ENCODE assay signal across 12 cellular contexts in genomic region chr11:34655335-34656008, GRCh38. TPM values are rescaled to one million over a fixed set of nuclear protein-coding genes. Genes with fewer than 3 reads are reported as not detected.
A peak's percentile ranks its signal among the peaks of the same experiment; 100 is the strongest.
DNase-seq lines count a peak whose midpoint lies in the region; ATAC-seq, FAIRE-seq and TF ChIP-seq lines count a peak whose summit lies in the region.
"Had no signal": no experiment of that assay in that cellular context is flagged by ENCODE, and none has a peak within 500 bp of the region (broad histone marks: within the 10 kb centered on the region; RNA-seq: fewer than 3 reads in every experiment).

No MANE protein-coding gene starts in this region.

- FAIRE-seq in GM12892 (lab: Jason Lieb, UNC), result no peak

- H3K36me3 ChIP-seq in adipocyte (ENCODE audit: control insufficient read depth, insufficient read depth, low read length, severe bottlenecking) (no peaks in the 10 kb centered on the region), SK-N-SH (replicated peaks in 1 of 2; ENCODE audit: control insufficient read depth in 1 of 2, insufficient read depth in 2 of 2, low read length in 1 of 2) (no peaks in the 10 kb centered on the region)

- H3K9me3 ChIP-seq in adipocyte (ENCODE audit: control insufficient read depth, low read length), result no peaks in the 10 kb centered on the region
- no peaks in the 10 kb centered on the region for H3K9me3 ChIP-seq in SK-N-SH

- no peaks in the 10 kb centered on the region for H3K79me2 ChIP-seq in SK-N-SH (ENCODE audit: insufficient read depth)

- TF ChIP-seq CTCF in foreskin keratinocyte (conservative IDR thresholded peaks at IDR 0.05) (no peak), osteocyte (IDR thresholded peaks at IDR 0.05) (no peak), SK-N-SH (IDR thresholded peaks at IDR 0.05) (no peak)

- H3K4me2 ChIP-seq in SK-N-SH, result no peak overlapping the region

- TF ChIP-seq RAD21 in SK-N-SH (IDR thresholded peaks at IDR 0.05; ENCODE audit: low read length), result no peak

- no peak for TF ChIP-seq POLR2A in GM12892 (IDR thresholded peaks at IDR 0.05; ENCODE audit: low read depth, low read length)

- H3K27me3 ChIP-seq in adipocyte (replicated peaks; ENCODE audit: control insufficient read depth, insufficient read depth, low read length) (no peaks in the 10 kb centered on the region), foreskin keratinocyte (no peaks in the 10 kb centered on the region), SK-N-SH (ENCODE audit: insufficient read depth) (no peaks in the 10 kb centered on the region)

- peaks cover 3% of the 10 kb centered on the region for H3K4me1 Mint-ChIP-seq in osteocyte (ENCODE audit: unreplicated experiment)

- no peak for TF ChIP-seq EP300 in SK-N-SH (IDR thresholded peaks at IDR 0.05; ENCODE audit: borderline replicate concordance in 1 of 2, low read depth in 1 of 2, low read length in 1 of 2)

- H3K4me1 ChIP-seq in adipocyte (ENCODE audit: control insufficient read depth, insufficient read depth, low read length) (peaks cover 41% of the 10 kb centered on the region), foreskin keratinocyte (peaks cover 34% of the 10 kb centered on the region), SK-N-SH (ENCODE audit: control insufficient read depth in 1 of 2, insufficient read depth in 2 of 2, low read depth in 1 of 2, low read length in 1 of 2) (peaks cover 0 to 12% of the 10 kb centered on the region in 2 experiments; a peak in 1 of 4 replicates)

- H3K4me3 Mint-ChIP-seq in osteocyte (ENCODE audit: unreplicated experiment), result no peak overlapping the region
- H3K4me3 Mint-ChIP-seq: dendritic cell treated with granulocyte-macrophage colony-stimulating factor and Interleukin-4, amounts not matched to agents 40 ng/mL and 50 ng/mL, for 4 days; neural crest cell had no signal

- no peak overlapping the region for H3K27ac Mint-ChIP-seq in osteocyte (ENCODE audit: unreplicated experiment)
- H3K27ac Mint-ChIP-seq: dendritic cell treated with granulocyte-macrophage colony-stimulating factor and Interleukin-4, amounts not matched to agents 40 ng/mL and 50 ng/mL, for 4 days had no signal

- WGBS in SK-N-SH (ENCODE audit: low lambda C conversion rate), result 22% methylated on average over 2 of the region's 2 CpGs

- peaks cover 3% of the 10 kb centered on the region for H3K9me3 Mint-ChIP-seq in osteocyte (ENCODE audit: unreplicated experiment)
- H3K9me3 Mint-ChIP-seq: dendritic cell treated with granulocyte-macrophage colony-stimulating factor and Interleukin-4, amounts not matched to agents 40 ng/mL and 50 ng/mL, for 4 days had no signal

- no peaks in the 10 kb centered on the region for H4K20me1 ChIP-seq in SK-N-SH (ENCODE audit: insufficient read depth)

- POLR2A ChIA-PET in SK-N-SH (lab: Yijun Ruan, JAX), result no interaction called here

- peak; percentile 32 for ATAC-seq in foreskin keratinocyte

- H3F3A ChIP-seq in SK-N-SH (replicated peaks; ENCODE audit: insufficient read depth), result no peaks in the 10 kb centered on the region

- H3K27ac ChIP-seq in foreskin keratinocyte (peak overlapping the region; percentile 66), SK-N-SH (ENCODE audit: low read depth in 2 of 2, low read length in 1 of 2) (no peak overlapping the region)

- no peaks in the 10 kb centered on the region for H3K9me2 ChIP-seq in SK-N-SH

- H3K36me3 Mint-ChIP-seq in osteocyte (ENCODE audit: unreplicated experiment), result no peaks in the 10 kb centered on the region

- H2AFZ ChIP-seq in SK-N-SH (ENCODE audit: low read depth), result no peak overlapping the region

- peaks cover 8% of the 10 kb centered on the region for H3K27me3 Mint-ChIP-seq in osteocyte (ENCODE audit: unreplicated experiment)

- CTCF ChIA-PET in SK-N-SH (lab: Yijun Ruan, JAX), result interaction anchor here (1.2 to 1.3 kb wide), 2 partner anchors 9 to 10 kb away, joined by 3 read pairs; no protein-coding TSS in a partner anchor

- DNase-seq in HCEC 1CT, result peak; percentile 98
- DNase-seq in adipocyte (ENCODE audit: low read depth), result peak; percentile 56
- peak; percentile 63 to 84 for DNase-seq in foreskin keratinocyte
- peak; percentile 51 for DNase-seq in superior temporal gyrus (ENCODE audit: extremely low spot score)
- no peak for DNase-seq in islet precursor cell
- DNase-seq in osteocyte (ENCODE audit: extremely low spot score, unreplicated experiment), result no peak
- DNase-seq in SK-N-SH, result no peak
- DNase-seq in GM12892 (ENCODE audit: insufficient read length), result no peak
- DNase-seq: activated T-cell treated with anti-CD3 and anti-CD28 coated beads for 4 hours, GDM1 had no signal

- H3K4me3 ChIP-seq in adipocyte (ENCODE audit: low read length), result peak overlapping the region; percentile 14
- no peak overlapping the region for H3K4me3 ChIP-seq in SK-N-SH (ENCODE audit: low read depth in 2 of 2, low read length in 1 of 2)

- H3K9ac ChIP-seq in adipocyte (ENCODE audit: low read length), result no peak overlapping the region
- no peak overlapping the region for H3K9ac ChIP-seq in SK-N-SH

TF ChIP-seq in SK-N-SH, 30 proteins besides CTCF, POLR2A, EP300 and RAD21:
- TF ChIP-seq TEAD4 (IDR thresholded peaks at IDR 0.05; ENCODE audit: borderline replicate concordance, insufficient read depth) (no peak), CHD2 (IDR thresholded peaks at IDR 0.05; ENCODE audit: low read length, partially characterized antibody) (no peak), FOSL2 (IDR thresholded peaks at IDR 0.05; ENCODE audit: borderline replicate concordance, low read depth) (no peak), FOXJ3 (CRISPR knock-in tag; IDR thresholded peaks at IDR 0.05) (no peak), PBX3 (IDR thresholded peaks at IDR 0.05) (no peak), MAX (IDR thresholded peaks at IDR 0.05; ENCODE audit: low read depth) (no peak), SMC3 (IDR thresholded peaks at IDR 0.05; ENCODE audit: low read depth, low read length) (no peak)

RNA-seq across cellular contexts. Expression of gene EHF, which starts 34.6 kb away (rescaled TPM):
- total RNA-seq in foreskin keratinocyte, result 97.2 and 109 TPM in 2 replicates
- 9.0 and 11.2 TPM in 2 replicates for polyA plus RNA-seq in foreskin keratinocyte
- not detected in 2 replicates for total RNA-seq in osteocyte
- not detected in 2 replicates for polyA plus RNA-seq in SK-N-SH (2012; rRNA removed)
- polyA plus RNA-seq in SK-N-SH (2012; cell fraction: cytosol; rRNA removed), result not detected in 2 replicates
- not detected in 2 replicates for polyA plus RNA-seq in SK-N-SH (2012; cell fraction: nucleus; rRNA removed)
- polyA plus RNA-seq in GM12892 (2012; ENCODE audit: missing spikeins), result not detected
- total RNA-seq: neural crest cell had no signal

Comparison
In these comparisons a context has a peak if more than half of its experiments do, and no peak if none do; other contexts are left out.
1. DNase-seq: peak in HCEC 1CT (single experiment), adipocyte (single experiment), foreskin keratinocyte (2 of 2) and superior temporal gyrus (single experiment); none in islet precursor cell (single experiment), osteocyte (single experiment), SK-N-SH (single experiment) and GM12892 (single experiment).
2. RNA of gene EHF, which starts 34.6 kb away (total RNA-seq): 97.2 to 109 TPM in foreskin keratinocyte; not detected in osteocyte; every median in the first group is over 10 times any median in the second.